6 cellular contexts compared by ENCODE assay signal in genomic region chr3:100780223-100780622, GRCh38.
"Had no signal": no experiment of that assay in that cellular context is flagged by ENCODE, and none has a peak within 500 bp of the region (broad histone marks: within the 10 kb centered on the region; RNA-seq: fewer than 3 reads in every experiment).

No MANE protein-coding gene starts in this region.

- H3K4me1 Mint-ChIP-seq: IgD-negative memory B cell had no signal

- H3K4me3 ChIP-seq: K562 had no signal

- H3K27ac ChIP-seq: HL-60 had no signal

- DNase-seq: IMR-90, KBM-7 had no signal

- ATAC-seq: HepG2, K562 had no signal

- H3K27ac Mint-ChIP-seq: IgD-negative memory B cell had no signal

- H3K4me3 Mint-ChIP-seq: IgD-negative memory B cell had no signal
